ENCODE assay signal across 8 cellular contexts in the genomic region with DNA sequence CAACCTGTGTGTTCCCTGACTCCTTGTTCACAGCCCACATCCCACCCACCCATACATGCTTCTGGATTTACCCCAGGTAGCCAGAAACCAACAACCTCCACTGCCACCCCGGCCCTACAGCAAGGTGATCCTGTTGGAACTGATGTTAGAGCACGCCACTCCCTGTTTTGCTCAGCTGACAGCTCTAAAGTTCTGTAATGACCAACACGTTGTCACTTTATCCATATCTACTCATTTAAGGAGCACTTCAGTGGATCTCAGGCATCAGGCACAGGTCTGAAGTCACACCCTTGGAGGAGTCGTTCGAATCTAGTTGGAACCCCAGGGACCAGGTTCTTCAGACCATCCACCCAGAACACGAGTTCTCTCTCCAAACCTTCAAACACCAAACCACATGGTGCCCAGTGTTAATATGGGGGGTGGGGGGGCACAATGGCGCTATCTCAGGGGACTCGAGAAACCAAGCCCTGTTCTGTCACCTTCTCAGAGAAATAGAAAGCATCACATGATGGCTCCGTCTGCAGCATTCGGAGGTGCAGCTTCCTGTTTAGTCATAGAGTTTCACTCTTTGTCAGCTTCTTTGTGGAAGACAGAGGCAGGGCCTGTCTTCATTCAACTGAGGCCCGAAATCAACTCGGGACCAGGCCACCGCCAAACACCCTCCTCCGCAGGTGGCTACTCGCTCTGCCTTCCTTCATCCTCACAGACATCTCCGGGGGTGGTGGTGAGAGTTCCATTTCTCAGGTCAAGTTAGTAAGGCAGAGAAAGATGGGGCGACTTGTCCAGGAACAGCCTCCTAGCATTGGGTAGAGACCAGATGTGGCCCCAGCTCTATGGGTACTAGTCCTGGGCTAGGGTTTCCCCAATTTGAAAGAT.
DNase-seq lines count a peak whose midpoint lies in the region; ATAC-seq, FAIRE-seq and TF ChIP-seq lines count a peak whose summit lies in the region.

No MANE protein-coding gene starts in this region.

- peaks cover 0 to 3% (median 0%) of the 10 kb centered on the region in 3 donors for H3K27me3 Mint-ChIP-seq in CD14-positive monocyte (ENCODE audit: low read depth in 3 of 3)
- H3K27me3 Mint-ChIP-seq in activated T-cell treated with anti-CD3 and anti-CD28 coated beads, Interleukin-2, amount 50 U/mL, for 4 hours (ENCODE audit: low read depth), result no peaks in the 10 kb centered on the region

- H3K4me1 Mint-ChIP-seq in CD14-positive monocyte, result peaks cover 12% of the 10 kb centered on the region
- peaks cover 73% of the 10 kb centered on the region for H3K4me1 Mint-ChIP-seq in activated T-cell treated with anti-CD3 and anti-CD28 coated beads, Interleukin-2, amount 50 U/mL, for 4 hours (ENCODE audit: low read depth)

- in situ Hi-C loops in ACHN (cut with HindIII; ENCODE audit: low pct_ligation_motif_present, low pct_unique_long_range_greater_than_20kb, low sequenced_read_pairs), result no loop called here

- intact Hi-C loops in CD14-positive monocyte (cut with micrococcal nuclease) (no loop called here), Right ventricle myocardium superior (cut with DNase I) (no loop called here)

- peak overlapping the region in 1 of 2 donors; percentile 21 for H3K4me3 Mint-ChIP-seq in CD14-positive monocyte
- H3K4me3 Mint-ChIP-seq in activated T-cell treated with anti-CD3 and anti-CD28 coated beads, Interleukin-2, amount 50 U/mL, for 4 hours, result peak overlapping the region; percentile 75

- FAIRE-seq in HTR-8/SVneo (lab: Jason Lieb, UNC), result peak; percentile 62

- no peaks in the 10 kb centered on the region for H3K9me3 Mint-ChIP-seq in CD14-positive monocyte
- no peaks in the 10 kb centered on the region for H3K9me3 Mint-ChIP-seq in activated T-cell treated with anti-CD3 and anti-CD28 coated beads, Interleukin-2, amount 50 U/mL, for 4 hours

- TF ChIP-seq CTCF in CD14-positive monocyte (IDR thresholded peaks at IDR 0.05), result no peak

- DNase-seq in CD14-positive monocyte (ENCODE audit: low spot score) (no peak), HTR-8/SVneo (ENCODE audit: insufficient read length, low spot score) (no peak), Right ventricle myocardium superior (no peak), ACHN (no peak), NCI-H1436 treated with DMSO at 0.1 percent for 48 hours (lab: John Stamatoyannopoulos, UW) (no peak)
- peak; percentile 57 for DNase-seq in activated T-cell treated with anti-CD3 and anti-CD28 coated beads, Interleukin-2, amount 50 U/mL, for 4 hours
- peak; percentile 61 for DNase-seq in stimulated activated CD4-positive, alpha-beta T cell treated with anti-CD3 and anti-CD28 coated beads, Interleukin-12 subunit alpha, Interleukin-12 subunit beta, amount 100 ng/mL, for 4 hours

- H3K27ac Mint-ChIP-seq in CD14-positive monocyte, result peak overlapping the region in 4 of 7 donors; percentile 22 to 86 (median 57)

- ATAC-seq in GM21360 (IDR thresholded peaks at IDR 0.05; ENCODE audit: unreplicated experiment) (peak; percentile 56), Right ventricle myocardium superior (ENCODE audit: poor library complexity) (no peak)
- ATAC-seq in activated T-cell treated with anti-CD3 and anti-CD28 coated beads, Interleukin-2, amount 50 U/mL, for 4 hours, result peak; percentile 70 to 75

- H3K36me3 Mint-ChIP-seq in CD14-positive monocyte, result no peaks in the 10 kb centered on the region
- peaks cover 33% of the 10 kb centered on the region for H3K36me3 Mint-ChIP-seq in activated T-cell treated with anti-CD3 and anti-CD28 coated beads, Interleukin-2, amount 50 U/mL, for 4 hours (ENCODE audit: insufficient read depth)

Comparison
In these comparisons a context has a peak if more than half of its experiments do, and no peak if none do; other contexts are left out.
1. DNase-seq: peak in activated T-cell treated with anti-CD3 and anti-CD28 coated beads, Interleukin-2, amount 50 U/mL, for 4 hours (single experiment) and stimulated activated CD4-positive, alpha-beta T cell treated with anti-CD3 and anti-CD28 coated beads, Interleukin-12 subunit alpha, Interleukin-12 subunit beta, amount 100 ng/mL, for 4 hours (single experiment); none in CD14-positive monocyte (single experiment), HTR-8/SVneo (single experiment), Right ventricle myocardium superior (single experiment), ACHN (single experiment) and NCI-H1436 treated with DMSO at 0.1 percent for 48 hours (single experiment).